Comparison of ENCODE assay signal across 1 cellular context in genomic region chr2:121529439-121530209, GRCh38.
TF ChIP-seq lines count a peak whose summit lies in the region.

No MANE protein-coding gene starts in this region.

TF ChIP-seq in GM23338, 12 proteins besides CTCF, POLR2A, EP300 and RAD21 (continued from another document):
- TF ChIP-seq ZNF331 (CRISPR knock-in tag; IDR thresholded peaks at IDR 0.05; ENCODE audit: low read depth): no peak
- no peak for TF ChIP-seq POLR2AphosphoS5 (IDR thresholded peaks at IDR 0.05; ENCODE audit: low read depth)
- TF ChIP-seq EZH2 (IDR thresholded peaks at IDR 0.05; ENCODE audit: low read depth, unreplicated experiment): no peak
- no peak for TF ChIP-seq ZNF114 (CRISPR knock-in tag; IDR thresholded peaks at IDR 0.05)
